ENCODE assay signal across 13 cellular contexts in the genomic region with DNA sequence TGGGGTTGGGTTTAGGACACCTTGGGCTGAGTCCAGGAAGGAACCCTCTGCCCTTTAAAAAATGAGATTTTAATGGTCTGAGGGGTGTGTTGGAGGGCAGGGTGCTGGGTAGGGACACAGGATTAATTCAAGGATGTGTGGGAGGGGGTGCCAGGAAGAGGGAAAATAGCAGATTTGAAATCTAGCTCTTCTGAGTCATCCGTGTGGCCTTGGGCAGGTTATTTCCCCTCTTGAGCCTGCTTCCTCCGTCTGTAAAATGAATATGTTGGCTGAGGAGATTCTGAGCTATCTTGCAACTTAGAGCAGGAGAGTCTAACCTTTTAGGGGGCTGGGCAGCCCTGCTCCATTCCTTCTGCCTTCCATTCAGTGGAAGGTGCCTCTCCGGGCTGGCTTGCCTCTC. TPM values are rescaled to one million over a fixed set of nuclear protein-coding genes. Genes with fewer than 3 reads are reported as not detected.
A peak's percentile ranks its signal among the peaks of the same experiment; 100 is the strongest.
DNase-seq lines count a peak whose midpoint lies in the region; ATAC-seq, FAIRE-seq and TF ChIP-seq lines count a peak whose summit lies in the region.
"Had no signal": no experiment of that assay in that cellular context is flagged by ENCODE, and none has a peak within 500 bp of the region (broad histone marks: within the 10 kb centered on the region; RNA-seq: fewer than 3 reads in every experiment).

No MANE protein-coding gene starts in this region.

- peaks cover 49% of the 10 kb centered on the region for H3K36me3 Mint-ChIP-seq in endothelial cell (ENCODE audit: low read depth, unreplicated experiment)
- no peaks in the 10 kb centered on the region for H3K36me3 Mint-ChIP-seq in neural crest cell (ENCODE audit: low read depth)

- H3K4me3 Mint-ChIP-seq in endothelial cell (ENCODE audit: unreplicated experiment) (peak overlapping the region; percentile 95), neural crest cell (peak overlapping the region; percentile 86)
- H3K4me3 Mint-ChIP-seq: activated B cell treated with CpG ODN at 0.5 μM for 24 hours had no signal

- TF ChIP-seq POLR2A in GM12892 (IDR thresholded peaks at IDR 0.05; ENCODE audit: low read depth, low read length) (no peak), NB4 (IDR thresholded peaks at IDR 0.05; ENCODE audit: extremely low read depth, insufficient read length) (no peak)

- H3K4me1 Mint-ChIP-seq in endothelial cell (ENCODE audit: unreplicated experiment) (peaks cover 83% of the 10 kb centered on the region), neural crest cell (peaks cover 80% of the 10 kb centered on the region)

- FAIRE-seq in GM12892 (lab: Jason Lieb, UNC), result peak; percentile 24

- no peak overlapping the region for H3K4me3 ChIP-seq in NB4 (ENCODE audit: low read depth, low read length)
- H3K4me3 ChIP-seq: mucosa of descending colon, right lobe of liver had no signal

- H3K27ac Mint-ChIP-seq in endothelial cell (ENCODE audit: unreplicated experiment) (peak overlapping the region; percentile 74), neural crest cell (ENCODE audit: unreplicated experiment) (no peak overlapping the region)
- H3K27ac Mint-ChIP-seq: activated B cell treated with CpG ODN at 0.5 μM for 24 hours had no signal

- DNase-seq in GM12892 (ENCODE audit: insufficient read length) (no peak), NB4 (ENCODE audit: low read depth) (peak; percentile 11), endothelial cell (ENCODE audit: low spot score) (no peak), neural crest cell (ENCODE audit: low read depth, low spot score) (no peak)
- DNase-seq in effector CD8-positive, alpha-beta T cell (lab: John Stamatoyannopoulos, UW), result no peak
- DNase-seq: activated B cell treated with CpG ODN at 0.5 μM for 24 hours, mucosa of descending colon, NCI-H1694, NCI-H748 treated with DMSO at 0.1 percent for 48 hours, right lobe of liver, SHP77 treated with DMSO at 0.1 percent for 48 hours had no signal

- no peak for TF ChIP-seq CTCF in NB4 (IDR thresholded peaks at IDR 0.05; ENCODE audit: low read depth, low read length)
- no peak for TF ChIP-seq CTCF in endothelial cell (IDR thresholded peaks at IDR 0.05; ENCODE audit: unreplicated experiment)
- no peak for TF ChIP-seq CTCF in neural crest cell (conservative IDR thresholded peaks at IDR 0.05)

- H3K9me3 Mint-ChIP-seq in endothelial cell (ENCODE audit: unreplicated experiment) (no peaks in the 10 kb centered on the region), neural crest cell (no peaks in the 10 kb centered on the region)
- H3K9me3 Mint-ChIP-seq: activated B cell treated with CpG ODN at 0.5 μM for 24 hours had no signal

- ATAC-seq in HG02798 (IDR thresholded peaks at IDR 0.05; ENCODE audit: poor library complexity, unreplicated experiment) (no peak), HG02870 (IDR thresholded peaks at IDR 0.05; ENCODE audit: unreplicated experiment) (no peak)
- ATAC-seq: mucosa of descending colon, right lobe of liver had no signal

- peaks cover 18% of the 10 kb centered on the region for H3K27me3 Mint-ChIP-seq in endothelial cell (ENCODE audit: unreplicated experiment)
- H3K27me3 Mint-ChIP-seq in neural crest cell (ENCODE audit: low read depth), result no peaks in the 10 kb centered on the region

RNA-seq across cellular contexts. Expression of gene TSPAN18, which starts 3.0 kb away (rescaled TPM):
- 1.5 TPM for polyA plus RNA-seq in GM12892 (2012; ENCODE audit: missing spikeins)
- total RNA-seq in endothelial cell (ENCODE audit: unreplicated experiment), result 717 TPM
- 116 and 125 TPM in 2 replicates for total RNA-seq in neural crest cell
